Comparison of ENCODE assay signal across 1 cellular context in genomic region chr19:55486971-55487883, GRCh38.
TF ChIP-seq lines count a peak whose summit lies in the region.

No MANE protein-coding gene starts in this region.

TF ChIP-seq in HepG2, 621 proteins besides CTCF, POLR2A, EP300 and RAD21 (continued from another document):
- TF ChIP-seq, protein P1, sequence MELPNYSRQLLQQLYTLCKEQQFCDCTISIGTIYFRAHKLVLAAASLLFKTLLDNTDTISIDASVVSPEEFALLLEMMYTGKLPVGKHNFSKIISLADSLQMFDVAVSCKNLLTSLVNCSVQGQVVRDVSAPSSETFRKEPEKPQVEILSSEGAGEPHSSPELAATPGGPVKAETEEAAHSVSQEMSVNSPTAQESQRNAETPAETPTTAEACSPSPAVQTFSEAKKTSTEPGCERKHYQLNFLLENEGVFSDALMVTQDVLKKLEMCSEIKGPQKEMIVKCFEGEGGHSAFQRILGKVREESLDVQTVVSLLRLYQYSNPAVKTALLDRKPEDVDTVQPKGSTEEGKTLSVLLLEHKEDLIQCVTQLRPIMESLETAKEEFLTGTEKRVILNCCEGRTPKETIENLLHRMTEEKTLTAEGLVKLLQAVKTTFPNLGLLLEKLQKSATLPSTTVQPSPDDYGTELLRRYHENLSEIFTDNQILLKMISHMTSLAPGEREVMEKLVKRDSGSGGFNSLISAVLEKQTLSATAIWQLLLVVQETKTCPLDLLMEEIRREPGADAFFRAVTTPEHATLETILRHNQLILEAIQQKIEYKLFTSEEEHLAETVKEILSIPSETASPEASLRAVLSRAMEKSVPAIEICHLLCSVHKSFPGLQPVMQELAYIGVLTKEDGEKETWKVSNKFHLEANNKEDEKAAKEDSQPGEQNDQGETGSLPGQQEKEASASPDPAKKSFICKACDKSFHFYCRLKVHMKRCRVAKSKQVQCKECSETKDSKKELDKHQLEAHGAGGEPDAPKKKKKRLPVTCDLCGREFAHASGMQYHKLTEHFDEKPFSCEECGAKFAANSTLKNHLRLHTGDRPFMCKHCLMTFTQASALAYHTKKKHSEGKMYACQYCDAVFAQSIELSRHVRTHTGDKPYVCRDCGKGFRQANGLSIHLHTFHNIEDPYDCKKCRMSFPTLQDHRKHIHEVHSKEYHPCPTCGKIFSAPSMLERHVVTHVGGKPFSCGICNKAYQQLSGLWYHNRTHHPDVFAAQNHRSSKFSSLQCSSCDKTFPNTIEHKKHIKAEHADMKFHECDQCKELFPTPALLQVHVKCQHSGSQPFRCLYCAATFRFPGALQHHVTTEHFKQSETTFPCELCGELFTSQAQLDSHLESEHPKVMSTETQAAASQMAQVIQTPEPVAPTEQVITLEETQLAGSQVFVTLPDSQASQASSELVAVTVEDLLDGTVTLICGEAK (IDR thresholded peaks at IDR 0.05): no peak
- TF ChIP-seq, protein P1 (CRISPR knock-in tag; IDR thresholded peaks at IDR 0.05): 0 out of 2 replicates have a peak, but pooled peaks have one; percentile 25
- TF ChIP-seq ZNF263 (CRISPR knock-in tag; IDR thresholded peaks at IDR 0.05): peak; percentile 82
- no peak for TF ChIP-seq PRPF4 (IDR thresholded peaks at IDR 0.05; ENCODE audit: low read depth, low read length, poor library complexity, severe bottlenecking)
- no peak for TF ChIP-seq MTA3 (CRISPR knock-in tag; IDR thresholded peaks at IDR 0.05)
- 0 out of 2 replicates have a peak, but pooled peaks have one; percentile 22 for TF ChIP-seq ZNF891 (CRISPR knock-in tag; IDR thresholded peaks at IDR 0.05)
- TF ChIP-seq ZNF274 (CRISPR knock-in tag; IDR thresholded peaks at IDR 0.05): peak; percentile 59; the same call in 1 of the 2 replicates
- no peak for TF ChIP-seq SIN3B (IDR thresholded peaks at IDR 0.05; ENCODE audit: low read length)
- TF ChIP-seq PTBP1 (IDR thresholded peaks at IDR 0.05; ENCODE audit: low read depth, low read length, poor library complexity, severe bottlenecking): no peak
- TF ChIP-seq, protein P2, sequence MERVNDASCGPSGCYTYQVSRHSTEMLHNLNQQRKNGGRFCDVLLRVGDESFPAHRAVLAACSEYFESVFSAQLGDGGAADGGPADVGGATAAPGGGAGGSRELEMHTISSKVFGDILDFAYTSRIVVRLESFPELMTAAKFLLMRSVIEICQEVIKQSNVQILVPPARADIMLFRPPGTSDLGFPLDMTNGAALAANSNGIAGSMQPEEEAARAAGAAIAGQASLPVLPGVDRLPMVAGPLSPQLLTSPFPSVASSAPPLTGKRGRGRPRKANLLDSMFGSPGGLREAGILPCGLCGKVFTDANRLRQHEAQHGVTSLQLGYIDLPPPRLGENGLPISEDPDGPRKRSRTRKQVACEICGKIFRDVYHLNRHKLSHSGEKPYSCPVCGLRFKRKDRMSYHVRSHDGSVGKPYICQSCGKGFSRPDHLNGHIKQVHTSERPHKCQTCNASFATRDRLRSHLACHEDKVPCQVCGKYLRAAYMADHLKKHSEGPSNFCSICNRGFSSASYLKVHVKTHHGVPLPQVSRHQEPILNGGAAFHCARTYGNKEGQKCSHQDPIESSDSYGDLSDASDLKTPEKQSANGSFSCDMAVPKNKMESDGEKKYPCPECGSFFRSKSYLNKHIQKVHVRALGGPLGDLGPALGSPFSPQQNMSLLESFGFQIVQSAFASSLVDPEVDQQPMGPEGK (CRISPR knock-in tag; IDR thresholded peaks at IDR 0.05): 0 out of 2 replicates have a peak, but pooled peaks have one; percentile 27
- TF ChIP-seq SUZ12 (IDR thresholded peaks at IDR 0.05; ENCODE audit: low read depth, low read length): no peak
- TF ChIP-seq ZNF256 (CRISPR knock-in tag; conservative IDR thresholded peaks at IDR 0.05): no peak
- TF ChIP-seq PAXIP1 (CRISPR knock-in tag; conservative IDR thresholded peaks at IDR 0.05): no peak
- TF ChIP-seq NFKBIZ (CRISPR knock-in tag; IDR thresholded peaks at IDR 0.05): no peak
- TF ChIP-seq CHD2 (IDR thresholded peaks at IDR 0.05; ENCODE audit: low read depth, low read length): no peak
- TF ChIP-seq ZNF18 (CRISPR knock-in tag; IDR thresholded peaks at IDR 0.05; ENCODE audit: insufficient replicate concordance): peak; percentile 35
- no peak for TF ChIP-seq KDM4B (CRISPR knock-in tag; IDR thresholded peaks at IDR 0.05)
- no peak for TF ChIP-seq MAZ (IDR thresholded peaks at IDR 0.05; ENCODE audit: borderline replicate concordance, low read depth, low read length)
- 0 out of 2 replicates have a peak, but pooled peaks have one; percentile 23 for TF ChIP-seq MAZ (CRISPR knock-in tag; IDR thresholded peaks at IDR 0.05; ENCODE audit: low read depth)
- TF ChIP-seq THYN1 (CRISPR knock-in tag; IDR thresholded peaks at IDR 0.05; ENCODE audit: borderline replicate concordance, low read depth): no peak
TF ChIP-seq in HepG2: peak in this region for 21.
